In genomic region chr3:40191850-40192448, GRCh38 we compare ENCODE assay signal across 8 cellular contexts.
DNase-seq lines count a peak whose midpoint lies in the region; ATAC-seq, FAIRE-seq and TF ChIP-seq lines count a peak whose summit lies in the region.

No MANE protein-coding gene starts in this region.

- peak; percentile 51 for ATAC-seq in HG03045 (IDR thresholded peaks at IDR 0.05; ENCODE audit: unreplicated experiment)

- TF ChIP-seq CTCF in PC-9 (conservative IDR thresholded peaks at IDR 0.05) (peak; percentile 87), fibroblast of villous mesenchyme (IDR thresholded peaks at IDR 0.05; ENCODE audit: insufficient read depth, low read depth, low read length) (peak; percentile 94), osteocyte (IDR thresholded peaks at IDR 0.05) (peak; percentile 94)

- peaks cover 4% of the 10 kb centered on the region for H3K27me3 Mint-ChIP-seq in activated T-helper 1 cell treated with anti-CD3 and anti-CD28 coated beads, Interleukin-12 subunit alpha, Interleukin-12 subunit beta, Interleukin-2, Interleukin-4 antibody, amounts not matched to agents 30 ng/mL and 10 ng/mL and 1 ng/mL, durations not matched to agents 14 hours and 24 hours and 36 hours (ENCODE audit: insufficient read depth)
- H3K27me3 Mint-ChIP-seq in osteocyte (ENCODE audit: unreplicated experiment): peaks cover 23% of the 10 kb centered on the region

- H3K9me3 ChIP-seq in PC-9 (ENCODE audit: insufficient read depth, low read depth): no peaks in the 10 kb centered on the region

- H3K4me3 Mint-ChIP-seq in activated T-helper 1 cell treated with anti-CD3 and anti-CD28 coated beads, Interleukin-12 subunit alpha, Interleukin-12 subunit beta, Interleukin-2, Interleukin-4 antibody, amounts not matched to agents 30 ng/mL and 10 ng/mL and 1 ng/mL, durations not matched to agents 14 hours and 24 hours and 36 hours: no peak overlapping the region
- H3K4me3 Mint-ChIP-seq in osteocyte (ENCODE audit: unreplicated experiment): no peak overlapping the region

- H3F3A ChIP-seq in PC-9 (ENCODE audit: insufficient read depth, low read depth): no peaks in the 10 kb centered on the region

- H3K4me1 ChIP-seq in PC-9 (replicated peaks; ENCODE audit: insufficient read depth): no peaks in the 10 kb centered on the region

- DNase-seq in NCI-H510A treated with DMSO at 0.1 percent for 48 hours (lab: John Stamatoyannopoulos, UW) (peak; percentile 14), NCI-H510A (lab: John Stamatoyannopoulos, UW) (no peak), PC-9 (peak; percentile 39 to 56), fibroblast of villous mesenchyme (ENCODE audit: low read depth) (peak; percentile 57), osteocyte (ENCODE audit: extremely low spot score, unreplicated experiment) (peak; percentile 86), urothelium cell line (ENCODE audit: low spot score) (peak; percentile 67)
- peak; percentile 35 for DNase-seq in activated T-helper 1 cell treated with anti-CD3 and anti-CD28 coated beads, Interleukin-12 subunit alpha, Interleukin-12 subunit beta, Interleukin-2, Interleukin-4 antibody, amounts not matched to agents 30 ng/mL and 10 ng/mL and 1 ng/mL, durations not matched to agents 14 hours and 24 hours and 36 hours (ENCODE audit: low spot score)

- intact Hi-C loops in PC-9 (cut with micrococcal nuclease; ENCODE audit: unreplicated experiment): loop anchor here (1.0 to 10.0 kb wide), 3 partner anchors 117 to 1683 kb away; partner anchors contain the start of gene EIF1B
- intact Hi-C loops in activated T-helper 1 cell treated with anti-CD3 and anti-CD28 coated beads, Interleukin-12 subunit alpha, Interleukin-12 subunit beta, Interleukin-2, Interleukin-4 antibody, amounts not matched to agents 30 ng/mL and 10 ng/mL and 1 ng/mL, durations not matched to agents 14 hours and 24 hours and 36 hours (cut with micrococcal nuclease): loop anchor here (1.0 to 5.0 kb wide), 3 partner anchors 117 to 1690 kb away; partner anchors contain the start of gene EIF1B

- no peaks in the 10 kb centered on the region for H3K9me3 Mint-ChIP-seq in activated T-helper 1 cell treated with anti-CD3 and anti-CD28 coated beads, Interleukin-12 subunit alpha, Interleukin-12 subunit beta, Interleukin-2, Interleukin-4 antibody, amounts not matched to agents 30 ng/mL and 10 ng/mL and 1 ng/mL, durations not matched to agents 14 hours and 24 hours and 36 hours
- H3K9me3 Mint-ChIP-seq in osteocyte (ENCODE audit: unreplicated experiment): no peaks in the 10 kb centered on the region

- no peaks in the 10 kb centered on the region for H3K36me3 ChIP-seq in PC-9 (ENCODE audit: low read depth)

- H3K4me2 ChIP-seq in PC-9: no peak overlapping the region

- no peak overlapping the region for H3K4me3 ChIP-seq in PC-9
- no peak overlapping the region for H3K4me3 ChIP-seq in fibroblast of villous mesenchyme (ENCODE audit: low read depth, low read length)

- CTCF ChIA-PET in PC-9 (lab: Charles Lee): interaction anchor here (0.5 to 1.4 kb wide), 6 partner anchors 12 to 777 kb away, joined by 3 to 6 read pairs (median 4); partner anchors contain the start of gene EIF1B

- no peak overlapping the region for H3K27ac Mint-ChIP-seq in activated T-helper 1 cell treated with anti-CD3 and anti-CD28 coated beads, Interleukin-12 subunit alpha, Interleukin-12 subunit beta, Interleukin-2, Interleukin-4 antibody, amounts not matched to agents 30 ng/mL and 10 ng/mL and 1 ng/mL, durations not matched to agents 14 hours and 24 hours and 36 hours
- H3K27ac Mint-ChIP-seq in osteocyte (ENCODE audit: unreplicated experiment): no peak overlapping the region

- no peaks in the 10 kb centered on the region for H4K20me1 ChIP-seq in PC-9 (ENCODE audit: insufficient read depth)

- POLR2A ChIA-PET in PC-9 (lab: Charles Lee; ENCODE audit: unreplicated experiment): interaction anchor here (0.5 to 0.6 kb wide), 2 partner anchors 71 to 112 kb away, joined by 3 read pairs; no protein-coding TSS in a partner anchor

- no peaks in the 10 kb centered on the region for H3K27me3 ChIP-seq in PC-9 (ENCODE audit: insufficient read depth, low read depth)

- H3K27ac ChIP-seq in PC-9: no peak overlapping the region

- no peak overlapping the region for H2AFZ ChIP-seq in PC-9

- no TSS peak for BruUV-seq in PC-9 (replicated peaks; lab: Mats Ljungman, UMichigan)

- no peak for FAIRE-seq in urothelium cell line (lab: Jason Lieb, UNC)

- H3K79me2 ChIP-seq in PC-9 (ENCODE audit: low read depth): no peaks in the 10 kb centered on the region

- no peaks in the 10 kb centered on the region for H3K9me2 ChIP-seq in PC-9 (ENCODE audit: insufficient read depth)

- no peaks in the 10 kb centered on the region for H3K36me3 Mint-ChIP-seq in activated T-helper 1 cell treated with anti-CD3 and anti-CD28 coated beads, Interleukin-12 subunit alpha, Interleukin-12 subunit beta, Interleukin-2, Interleukin-4 antibody, amounts not matched to agents 30 ng/mL and 10 ng/mL and 1 ng/mL, durations not matched to agents 14 hours and 24 hours and 36 hours (ENCODE audit: low read depth)
- no peaks in the 10 kb centered on the region for H3K36me3 Mint-ChIP-seq in osteocyte (ENCODE audit: unreplicated experiment)

- no peaks in the 10 kb centered on the region for H3K4me1 Mint-ChIP-seq in activated T-helper 1 cell treated with anti-CD3 and anti-CD28 coated beads, Interleukin-12 subunit alpha, Interleukin-12 subunit beta, Interleukin-2, Interleukin-4 antibody, amounts not matched to agents 30 ng/mL and 10 ng/mL and 1 ng/mL, durations not matched to agents 14 hours and 24 hours and 36 hours (ENCODE audit: low read depth)
- H3K4me1 Mint-ChIP-seq in osteocyte (ENCODE audit: unreplicated experiment): no peaks in the 10 kb centered on the region
